7 cellular contexts compared by ENCODE assay signal in genomic region chr22:49796596-49797270, GRCh38.
"Had no signal": no experiment of that assay in that cellular context is flagged by ENCODE, and none has a peak within 500 bp of the region (broad histone marks: within the 10 kb centered on the region; RNA-seq: fewer than 3 reads in every experiment).

No MANE protein-coding gene starts in this region.

- H3K27ac Mint-ChIP-seq: GM23338, H9 had no signal

- DNase-seq: H9, HCEC 1CT, KBM-7 had no signal

- H3K4me3 ChIP-seq: GM23338 had no signal

- H3K4me1 Mint-ChIP-seq: GM23338, IgD-negative memory B cell had no signal

- H3K27ac ChIP-seq: HL-60 had no signal

- H3K4me3 Mint-ChIP-seq: GM23338, H9, IgD-negative memory B cell had no signal

- ATAC-seq: GM23338, HepG2 had no signal

- H3K9me3 Mint-ChIP-seq: GM23338, H9, IgD-negative memory B cell had no signal

- H3K27me3 Mint-ChIP-seq: IgD-negative memory B cell had no signal
